ENCODE assay signal across 1 cellular context in the genomic region with DNA sequence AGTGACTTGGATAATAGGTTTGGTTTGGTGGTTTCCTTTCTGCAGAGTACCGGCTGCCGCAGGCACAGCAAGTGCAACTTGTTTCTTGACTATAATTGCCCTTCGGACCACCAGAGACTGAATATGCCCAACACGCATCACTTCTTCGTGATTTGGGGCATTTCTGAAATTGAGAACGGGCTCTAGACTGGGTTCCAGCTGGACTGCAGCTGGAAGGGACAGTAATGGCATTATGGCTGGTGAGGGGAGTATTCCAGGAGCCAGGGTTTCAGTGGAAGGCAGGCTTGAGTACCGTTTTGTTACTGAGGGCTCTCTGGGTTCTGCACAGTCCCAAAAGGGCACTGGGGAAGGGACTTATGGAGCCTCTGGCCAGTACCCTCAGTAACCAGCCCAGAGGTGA.
TF ChIP-seq lines count a peak whose summit lies in the region.

No MANE protein-coding gene starts in this region.

TF ChIP-seq in GM23338, 12 proteins besides CTCF, POLR2A, EP300 and RAD21 (continued from another document):
- TF ChIP-seq EZH2 (IDR thresholded peaks at IDR 0.05; ENCODE audit: low read depth, unreplicated experiment), result no peak
- TF ChIP-seq, protein P1, sequence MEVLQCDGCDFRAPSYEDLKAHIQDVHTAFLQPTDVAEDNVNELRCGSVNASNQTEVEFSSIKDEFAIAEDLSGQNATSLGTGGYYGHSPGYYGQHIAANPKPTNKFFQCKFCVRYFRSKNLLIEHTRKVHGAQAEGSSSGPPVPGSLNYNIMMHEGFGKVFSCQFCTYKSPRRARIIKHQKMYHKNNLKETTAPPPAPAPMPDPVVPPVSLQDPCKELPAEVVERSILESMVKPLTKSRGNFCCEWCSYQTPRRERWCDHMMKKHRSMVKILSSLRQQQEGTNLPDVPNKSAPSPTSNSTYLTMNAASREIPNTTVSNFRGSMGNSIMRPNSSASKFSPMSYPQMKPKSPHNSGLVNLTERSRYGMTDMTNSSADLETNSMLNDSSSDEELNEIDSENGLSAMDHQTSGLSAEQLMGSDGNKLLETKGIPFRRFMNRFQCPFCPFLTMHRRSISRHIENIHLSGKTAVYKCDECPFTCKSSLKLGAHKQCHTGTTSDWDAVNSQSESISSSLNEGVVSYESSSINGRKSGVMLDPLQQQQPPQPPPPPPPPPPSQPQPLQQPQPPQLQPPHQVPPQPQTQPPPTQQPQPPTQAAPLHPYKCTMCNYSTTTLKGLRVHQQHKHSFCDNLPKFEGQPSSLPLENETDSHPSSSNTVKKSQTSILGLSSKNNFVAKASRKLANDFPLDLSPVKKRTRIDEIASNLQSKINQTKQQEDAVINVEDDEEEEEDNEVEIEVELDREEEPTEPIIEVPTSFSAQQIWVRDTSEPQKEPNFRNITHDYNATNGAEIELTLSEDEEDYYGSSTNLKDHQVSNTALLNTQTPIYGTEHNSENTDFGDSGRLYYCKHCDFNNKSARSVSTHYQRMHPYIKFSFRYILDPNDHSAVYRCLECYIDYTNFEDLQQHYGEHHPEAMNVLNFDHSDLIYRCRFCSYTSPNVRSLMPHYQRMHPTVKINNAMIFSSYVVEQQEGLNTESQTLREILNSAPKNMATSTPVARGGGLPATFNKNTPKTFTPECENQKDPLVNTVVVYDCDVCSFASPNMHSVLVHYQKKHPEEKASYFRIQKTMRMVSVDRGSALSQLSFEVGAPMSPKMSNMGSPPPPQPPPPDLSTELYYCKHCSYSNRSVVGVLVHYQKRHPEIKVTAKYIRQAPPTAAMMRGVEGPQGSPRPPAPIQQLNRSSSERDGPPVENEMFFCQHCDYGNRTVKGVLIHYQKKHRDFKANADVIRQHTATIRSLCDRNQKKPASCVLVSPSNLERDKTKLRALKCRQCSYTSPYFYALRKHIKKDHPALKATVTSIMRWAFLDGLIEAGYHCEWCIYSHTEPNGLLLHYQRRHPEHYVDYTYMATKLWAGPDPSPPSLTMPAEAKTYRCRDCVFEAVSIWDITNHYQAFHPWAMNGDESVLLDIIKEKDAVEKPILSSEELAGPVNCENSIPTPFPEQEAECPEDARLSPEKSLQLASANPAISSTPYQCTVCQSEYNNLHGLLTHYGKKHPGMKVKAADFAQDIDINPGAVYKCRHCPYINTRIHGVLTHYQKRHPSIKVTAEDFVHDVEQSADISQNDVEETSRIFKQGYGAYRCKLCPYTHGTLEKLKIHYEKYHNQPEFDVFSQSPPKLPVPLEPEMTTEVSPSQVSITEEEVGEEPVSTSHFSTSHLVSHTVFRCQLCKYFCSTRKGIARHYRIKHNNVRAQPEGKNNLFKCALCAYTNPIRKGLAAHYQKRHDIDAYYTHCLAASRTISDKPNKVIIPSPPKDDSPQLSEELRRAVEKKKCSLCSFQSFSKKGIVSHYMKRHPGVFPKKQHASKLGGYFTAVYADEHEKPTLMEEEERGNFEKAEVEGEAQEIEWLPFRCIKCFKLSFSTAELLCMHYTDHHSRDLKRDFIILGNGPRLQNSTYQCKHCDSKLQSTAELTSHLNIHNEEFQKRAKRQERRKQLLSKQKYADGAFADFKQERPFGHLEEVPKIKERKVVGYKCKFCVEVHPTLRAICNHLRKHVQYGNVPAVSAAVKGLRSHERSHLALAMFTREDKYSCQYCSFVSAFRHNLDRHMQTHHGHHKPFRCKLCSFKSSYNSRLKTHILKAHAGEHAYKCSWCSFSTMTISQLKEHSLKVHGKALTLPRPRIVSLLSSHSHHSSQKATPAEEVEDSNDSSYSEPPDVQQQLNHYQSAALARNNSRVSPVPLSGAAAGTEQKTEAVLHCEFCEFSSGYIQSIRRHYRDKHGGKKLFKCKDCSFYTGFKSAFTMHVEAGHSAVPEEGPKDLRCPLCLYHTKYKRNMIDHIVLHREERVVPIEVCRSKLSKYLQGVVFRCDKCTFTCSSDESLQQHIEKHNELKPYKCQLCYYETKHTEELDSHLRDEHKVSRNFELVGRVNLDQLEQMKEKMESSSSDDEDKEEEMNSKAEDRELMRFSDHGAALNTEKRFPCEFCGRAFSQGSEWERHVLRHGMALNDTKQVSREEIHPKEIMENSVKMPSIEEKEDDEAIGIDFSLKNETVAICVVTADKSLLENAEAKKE (CRISPR knock-in tag; IDR thresholded peaks at IDR 0.05), result no peak
- TF ChIP-seq ZNF331 (CRISPR knock-in tag; IDR thresholded peaks at IDR 0.05; ENCODE audit: low read depth), result no peak
